ENCODE assay signal across 9 cellular contexts in genomic region chr14:68522510-68523325, GRCh38.
A peak's percentile ranks its signal among the peaks of the same experiment; 100 is the strongest.
DNase-seq lines count a peak whose midpoint lies in the region; ATAC-seq and TF ChIP-seq lines count a peak whose summit lies in the region.
"Had no signal": no experiment of that assay in that cellular context is flagged by ENCODE, and none has a peak within 500 bp of the region (broad histone marks: within the 10 kb centered on the region; RNA-seq: fewer than 3 reads in every experiment).

No MANE protein-coding gene starts in this region.

- peak overlapping the region; percentile 75 to 92 (median 76) for H3K27ac ChIP-seq in right lobe of liver
- H3K27ac ChIP-seq in stomach: peak overlapping the region; percentile 48 to 91 (median 89)

- H3K4me3 Mint-ChIP-seq in chondrocyte (ENCODE audit: unreplicated experiment): no peak overlapping the region
- H3K4me3 Mint-ChIP-seq: activated T-cell treated with anti-CD3 and anti-CD28 coated beads, Interleukin-2, amount 50 U/mL, for 4 hours had no signal

- H3K9me3 Mint-ChIP-seq in chondrocyte (ENCODE audit: low read depth): no peaks in the 10 kb centered on the region
- H3K9me3 Mint-ChIP-seq: activated T-cell treated with anti-CD3 and anti-CD28 coated beads, Interleukin-2, amount 50 U/mL, for 4 hours had no signal

- WGBS in right lobe of liver (ENCODE audit: insufficient coverage, low coverage, low lambda C conversion rate, missing lambda C conversion rate): 50% methylated on average over 5 of the region's 5 CpGs
- WGBS in stomach, 5 donors: 54 to 72% (median 66%) methylated on average over 5 of the region's 5 CpGs

- H3K9me3 ChIP-seq in right lobe of liver: no peaks in the 10 kb centered on the region
- no peaks in the 10 kb centered on the region for H3K9me3 ChIP-seq in stomach

- TF ChIP-seq CTCF in chondrocyte (IDR thresholded peaks at IDR 0.05) (peak; percentile 43), right lobe of liver (IDR thresholded peaks at IDR 0.05) (no peak), stomach (IDR thresholded peaks at IDR 0.05) (no peak)

- DNase-seq in LHCN-M2 (ENCODE audit: low read depth) (peak; percentile 76), chondrocyte (ENCODE audit: low spot score) (no peak), right lobe of liver (peak in 1 of 3 donors; percentile 66), stomach (no peak), cerebellar nuclear complex (lab: John Stamatoyannopoulos, UW) (no peak), T1000 (lab: John Stamatoyannopoulos, UW) (no peak), NCI-H187 treated with DMSO at 0.1 percent for 48 hours (lab: John Stamatoyannopoulos, UW) (no peak)
- DNase-seq: activated T-cell treated with anti-CD3 and anti-CD28 coated beads, Interleukin-2, amount 50 U/mL, for 4 hours had no signal

- TF ChIP-seq POLR2A in right lobe of liver (IDR thresholded peaks at IDR 0.05) (no peak), stomach (IDR thresholded peaks at IDR 0.05) (no peak)

- peak overlapping the region; percentile 23 for H3K27ac Mint-ChIP-seq in chondrocyte (ENCODE audit: unreplicated experiment)

- H3K36me3 Mint-ChIP-seq in chondrocyte (ENCODE audit: low read depth): peaks cover 2% of the 10 kb centered on the region

- H3K4me1 Mint-ChIP-seq in chondrocyte (ENCODE audit: low read depth): peaks cover 69% of the 10 kb centered on the region

- no peak for TF ChIP-seq EP300 in stomach (IDR thresholded peaks at IDR 0.05)

- H3K4me3 ChIP-seq in right lobe of liver (no peak overlapping the region), stomach (no peak overlapping the region)

- no peaks in the 10 kb centered on the region for H3K36me3 ChIP-seq in right lobe of liver
- H3K36me3 ChIP-seq in stomach: no peaks in the 10 kb centered on the region

- peak in 3 of 4 donors; percentile 11 to 33 (median 16) for ATAC-seq in right lobe of liver
- no peak for ATAC-seq in HG02798 (IDR thresholded peaks at IDR 0.05; ENCODE audit: poor library complexity, unreplicated experiment)
- ATAC-seq: activated T-cell treated with anti-CD3 and anti-CD28 coated beads, Interleukin-2, amount 50 U/mL, for 4 hours had no signal

- H3K27me3 Mint-ChIP-seq in chondrocyte (ENCODE audit: low read depth): no peaks in the 10 kb centered on the region

- intact Hi-C loops in right lobe of liver (cut with DNase I): no loop called here
- intact Hi-C loops in stomach (cut with DNase I; ENCODE audit: low total_unique reads): no loop called here

- H3K4me1 ChIP-seq in right lobe of liver: peaks cover 3 to 74% (median 30%) of the 10 kb centered on the region in 4 donors
- peaks cover 41 to 87% (median 73%) of the 10 kb centered on the region in 4 donors for H3K4me1 ChIP-seq in stomach

- H3K27me3 ChIP-seq in right lobe of liver (no peaks in the 10 kb centered on the region), stomach (no peaks in the 10 kb centered on the region)
